Comparison of ENCODE assay signal across 19 cellular contexts in genomic region chr3:117656391-117656790, GRCh38.
DNase-seq lines count a peak whose midpoint lies in the region; ATAC-seq and TF ChIP-seq lines count a peak whose summit lies in the region.
"Had no signal": no experiment of that assay in that cellular context is flagged by ENCODE, and none has a peak within 500 bp of the region (broad histone marks: within the 10 kb centered on the region; RNA-seq: fewer than 3 reads in every experiment).

No MANE protein-coding gene starts in this region.

- no peaks in the 10 kb centered on the region for H3K36me3 Mint-ChIP-seq in osteocyte (ENCODE audit: unreplicated experiment)
- H3K36me3 Mint-ChIP-seq: CD14-positive monocyte; CD8-positive, alpha-beta memory T cell had no signal

- ATAC-seq in GM21529 (IDR thresholded peaks at IDR 0.05; ENCODE audit: unreplicated experiment): no peak
- ATAC-seq in GM21528 (IDR thresholded peaks at IDR 0.05; ENCODE audit: low FRiP score, unreplicated experiment): no peak

- no peak overlapping the region for H3K9ac ChIP-seq in adipocyte (ENCODE audit: low read length)
- H3K9ac ChIP-seq: BLaER1 treated with 17β-estradiol and CSF1 and Interleukin-3, amounts not matched to agents 10 nM and 100 nM had no signal

- DNase-seq in AG10803 (ENCODE audit: low read depth): peak; percentile 22
- DNase-seq in adipocyte (ENCODE audit: low read depth): peak; percentile 40
- peak; percentile 66 for DNase-seq in fibroblast of peridontal ligament (ENCODE audit: extremely low read depth)
- DNase-seq in osteocyte (ENCODE audit: extremely low spot score, unreplicated experiment): no peak
- DNase-seq in COR-L47 (lab: John Stamatoyannopoulos, UW): no peak
- DNase-seq: AML-193; BE2C; Calu3; CD4-positive, alpha-beta T cell; CD8-positive, alpha-beta memory T cell; DMS153; DND-41; GOT3; HFFc6 had no signal

- peaks cover 3% of the 10 kb centered on the region for H3K9me3 Mint-ChIP-seq in osteocyte (ENCODE audit: unreplicated experiment)
- H3K9me3 Mint-ChIP-seq: HFFc6 had no signal

- H3K4me1 Mint-ChIP-seq in osteocyte (ENCODE audit: unreplicated experiment): peaks cover 40% of the 10 kb centered on the region
- H3K4me1 Mint-ChIP-seq: CD14-positive monocyte; CD8-positive, alpha-beta memory T cell had no signal

- H3K36me3 ChIP-seq in adipocyte (ENCODE audit: control insufficient read depth, insufficient read depth, low read length, severe bottlenecking): no peaks in the 10 kb centered on the region
- H3K36me3 ChIP-seq: BE2C; BLaER1 treated with 17β-estradiol and CSF1 and Interleukin-3, amounts not matched to agents 10 nM and 100 nM; HAP-1 had no signal

- no peaks in the 10 kb centered on the region for H3K9me3 ChIP-seq in adipocyte (ENCODE audit: control insufficient read depth, low read length)
- H3K9me3 ChIP-seq: BE2C; BLaER1 treated with 17β-estradiol and CSF1 and Interleukin-3, amounts not matched to agents 10 nM and 100 nM; HAP-1 had no signal

- H3K4me3 ChIP-seq in AG10803 (ENCODE audit: low read length) (no peak overlapping the region), adipocyte (ENCODE audit: low read length) (no peak overlapping the region)
- H3K4me3 ChIP-seq: BLaER1 treated with 17β-estradiol and CSF1 and Interleukin-3, amounts not matched to agents 10 nM and 100 nM; HAP-1 had no signal

- peak overlapping the region; percentile 9 for H3K27ac Mint-ChIP-seq in osteocyte (ENCODE audit: unreplicated experiment)
- H3K27ac Mint-ChIP-seq: CD14-positive monocyte; CD4-positive, alpha-beta T cell; HFFc6 had no signal

- no peaks in the 10 kb centered on the region for H3K27me3 Mint-ChIP-seq in osteocyte (ENCODE audit: unreplicated experiment)
- H3K27me3 Mint-ChIP-seq: CD4-positive, alpha-beta T cell; CD8-positive, alpha-beta memory T cell had no signal

- H3K27me3 ChIP-seq in adipocyte (replicated peaks; ENCODE audit: control insufficient read depth, insufficient read depth, low read length): no peaks in the 10 kb centered on the region
- H3K27me3 ChIP-seq: BE2C; BLaER1 treated with 17β-estradiol and CSF1 and Interleukin-3, amounts not matched to agents 10 nM and 100 nM had no signal

- H3K4me1 ChIP-seq in adipocyte (ENCODE audit: control insufficient read depth, insufficient read depth, low read length): peaks cover 15% of the 10 kb centered on the region
- H3K4me1 ChIP-seq: BLaER1 treated with 17β-estradiol and CSF1 and Interleukin-3, amounts not matched to agents 10 nM and 100 nM; HAP-1 had no signal

- no peak overlapping the region for H3K4me3 Mint-ChIP-seq in osteocyte (ENCODE audit: unreplicated experiment)
- H3K4me3 Mint-ChIP-seq: CD14-positive monocyte; CD4-positive, alpha-beta T cell; CD8-positive, alpha-beta memory T cell; HFFc6 had no signal

- TF ChIP-seq CTCF in AG10803 (conservative IDR thresholded peaks at IDR 0.05; ENCODE audit: low read length): no peak
- no peak for TF ChIP-seq CTCF in osteocyte (IDR thresholded peaks at IDR 0.05)

Comparison
In these comparisons a context has a peak if more than half of its experiments do, and no peak if none do; other contexts are left out.
1. DNase-seq: peak in AG10803 (single experiment), adipocyte (single experiment) and fibroblast of peridontal ligament (single experiment); none in osteocyte (single experiment) and COR-L47 (single experiment).